Comparison of ENCODE assay signal across 24 cellular contexts in genomic region chr18:43663159-43663558, GRCh38.
"Had no signal": no experiment of that assay in that cellular context is flagged by ENCODE, and none has a peak within 500 bp of the region (broad histone marks: within the 10 kb centered on the region; RNA-seq: fewer than 3 reads in every experiment).

No MANE protein-coding gene starts in this region.

- H3K27ac ChIP-seq: adrenal gland, esophagus muscularis mucosa, neural progenitor cell, stomach, tibial artery, upper lobe of right lung had no signal

- H3K36me3 Mint-ChIP-seq: activated naive CD8-positive, alpha-beta T cell treated with anti-CD3 and anti-CD28 coated beads for 36 hours; natural killer cell; neural progenitor cell; stimulated activated naive B cell treated with anti-CD40 and anti-IgM and Interleukin-4, amounts not matched to agents 10 μg/mL and 1 μg/mL and 100 μg/mL, for 72 hours had no signal

- H3K9ac ChIP-seq: neural progenitor cell had no signal

- H3K4me3 ChIP-seq: adrenal gland, esophagus muscularis mucosa, neural progenitor cell, stomach, tibial artery, upper lobe of right lung had no signal

- H3K27ac Mint-ChIP-seq: activated naive CD4-positive, alpha-beta T cell treated with anti-CD3 and anti-CD28 coated beads for 36 hours; activated naive CD8-positive, alpha-beta T cell treated with anti-CD3 and anti-CD28 coated beads for 36 hours; activated T-cell treated with anti-CD3 and anti-CD28 coated beads, Interleukin-2, amount 50 U/mL, for 72 hours; dendritic cell treated with granulocyte-macrophage colony-stimulating factor and Interleukin-4, amounts not matched to agents 40 ng/mL and 50 ng/mL, for 4 days; endodermal cell; natural killer cell; neural progenitor cell; progenitor cell of endocrine pancreas; stimulated activated naive B cell treated with anti-CD40 and anti-IgM and Interleukin-4, amounts not matched to agents 10 μg/mL and 1 μg/mL and 100 μg/mL, for 72 hours had no signal

- H3K4me2 ChIP-seq: neural progenitor cell had no signal

- H3K27me3 ChIP-seq: adrenal gland, esophagus muscularis mucosa, neural progenitor cell, stomach, tibial artery, upper lobe of right lung had no signal

- DNase-seq: activated CD4-positive, alpha-beta T cell treated with anti-CD3 and anti-CD28 coated beads for 4 hours; activated CD4-positive, alpha-beta T cell treated with anti-CD3 and anti-CD28 coated beads, Interleukin-2, amount 50 U/mL, for 4 hours; activated naive CD4-positive, alpha-beta T cell treated with anti-CD3 and anti-CD28 coated beads for 36 hours; activated naive CD8-positive, alpha-beta T cell treated with anti-CD3 and anti-CD28 coated beads for 36 hours; activated T-cell treated with anti-CD3 and anti-CD28 coated beads for 4 hours; activated T-cell treated with anti-CD3 and anti-CD28 coated beads, Interleukin-2, amount 50 U/mL, for 72 hours; adrenal gland; aorta; caudate nucleus; endodermal cell; glutamatergic neuron; left colon; midbrain; natural killer cell; stimulated activated CD4-positive, alpha-beta T cell treated with anti-CD3 and anti-CD28 coated beads, Interleukin-15, amount 100 ng/mL, for 24 hours; stimulated activated CD4-positive, alpha-beta T cell treated with anti-CD3 and anti-CD28 coated beads, Interleukin-2, amount 100 ng/mL, for 24 hours; stimulated activated naive B cell treated with anti-CD40 and anti-IgM and Interleukin-4, amounts not matched to agents 10 μg/mL and 1 μg/mL and 100 μg/mL, for 72 hours; stomach; tibial artery; upper lobe of right lung had no signal

- H3K27me3 Mint-ChIP-seq: activated naive CD8-positive, alpha-beta T cell treated with anti-CD3 and anti-CD28 coated beads for 36 hours; dendritic cell treated with granulocyte-macrophage colony-stimulating factor and Interleukin-4, amounts not matched to agents 40 ng/mL and 50 ng/mL, for 4 days; progenitor cell of endocrine pancreas; stimulated activated naive B cell treated with anti-CD40 and anti-IgM and Interleukin-4, amounts not matched to agents 10 μg/mL and 1 μg/mL and 100 μg/mL, for 72 hours had no signal

- H3K9me3 ChIP-seq: adrenal gland, esophagus muscularis mucosa, stomach, tibial artery, upper lobe of right lung had no signal

- H3K9me3 Mint-ChIP-seq: dendritic cell treated with granulocyte-macrophage colony-stimulating factor and Interleukin-4, amounts not matched to agents 40 ng/mL and 50 ng/mL, for 4 days; endodermal cell; natural killer cell; neural progenitor cell; stimulated activated naive B cell treated with anti-CD40 and anti-IgM and Interleukin-4, amounts not matched to agents 10 μg/mL and 1 μg/mL and 100 μg/mL, for 72 hours had no signal

- H3K4me1 Mint-ChIP-seq: activated naive CD8-positive, alpha-beta T cell treated with anti-CD3 and anti-CD28 coated beads for 36 hours; natural killer cell; neural progenitor cell; stimulated activated naive B cell treated with anti-CD40 and anti-IgM and Interleukin-4, amounts not matched to agents 10 μg/mL and 1 μg/mL and 100 μg/mL, for 72 hours had no signal

- H3K4me1 ChIP-seq: adrenal gland, neural progenitor cell, stomach, tibial artery, upper lobe of right lung had no signal

- H3K36me3 ChIP-seq: adrenal gland, esophagus muscularis mucosa, neural progenitor cell, stomach, tibial artery, upper lobe of right lung had no signal

- H3K4me3 Mint-ChIP-seq: activated naive CD4-positive, alpha-beta T cell treated with anti-CD3 and anti-CD28 coated beads for 36 hours; activated naive CD8-positive, alpha-beta T cell treated with anti-CD3 and anti-CD28 coated beads for 36 hours; activated T-cell treated with anti-CD3 and anti-CD28 coated beads, Interleukin-2, amount 50 U/mL, for 72 hours; dendritic cell treated with granulocyte-macrophage colony-stimulating factor and Interleukin-4, amounts not matched to agents 40 ng/mL and 50 ng/mL, for 4 days; endodermal cell; natural killer cell; neural progenitor cell; stimulated activated naive B cell treated with anti-CD40 and anti-IgM and Interleukin-4, amounts not matched to agents 10 μg/mL and 1 μg/mL and 100 μg/mL, for 72 hours had no signal
